Comparison of ENCODE assay signal across 12 cellular contexts in genomic region chr3:30518201-30518864, GRCh38.
A peak's percentile ranks its signal among the peaks of the same experiment; 100 is the strongest.
DNase-seq lines count a peak whose midpoint lies in the region; ATAC-seq, FAIRE-seq and TF ChIP-seq lines count a peak whose summit lies in the region.
"Had no signal": no experiment of that assay in that cellular context is flagged by ENCODE, and none has a peak within 500 bp of the region (broad histone marks: within the 10 kb centered on the region; RNA-seq: fewer than 3 reads in every experiment).

No MANE protein-coding gene starts in this region.

- TF ChIP-seq POLR2A in endothelial cell of umbilical vein (IDR thresholded peaks at IDR 0.05; ENCODE audit: low read depth, low read length) = peak; percentile 81
- no peak for TF ChIP-seq POLR2A in uterus (IDR thresholded peaks at IDR 0.05)

- H3K9me3 ChIP-seq in endothelial cell of umbilical vein (replicated peaks; ENCODE audit: control insufficient read depth, insufficient read depth, low read length) (no peaks in the 10 kb centered on the region), mucosa of descending colon (no peaks in the 10 kb centered on the region), uterus (no peaks in the 10 kb centered on the region)
- H3K9me3 ChIP-seq: BE2C had no signal

- POLR2A ChIA-PET in activated CD8-positive, alpha-beta T cell treated with anti-CD3 and anti-CD28 coated beads, Interleukin-2, amount 10 ng/mL, durations not matched to agents 7 days and 5 days (lab: Charles Lee) = no interaction called here
- POLR2A ChIA-PET in activated CD8-positive, alpha-beta T cell treated with anti-CD3 and anti-CD28 coated beads for 36 hours (lab: Charles Lee) = no interaction called here
- POLR2A ChIA-PET in endothelial cell of umbilical vein (lab: Charles Lee) = interaction anchor here (0.6 to 1.8 kb wide), 5 partner anchors 22 to 141 kb away, joined by 3 to 13 read pairs (median 5); partner anchors contain the start of gene TGFBR2

- ATAC-seq in activated CD8-positive, alpha-beta T cell treated with anti-CD3 and anti-CD28 coated beads, Interleukin-2, amount 10 ng/mL, durations not matched to agents 7 days and 5 days = peak; percentile 42
- no peak for ATAC-seq in activated CD8-positive, alpha-beta T cell treated with anti-CD3 and anti-CD28 coated beads for 36 hours
- ATAC-seq in mucosa of descending colon = peak; percentile 91
- no peak for ATAC-seq in GM19035 (IDR thresholded peaks at IDR 0.05; ENCODE audit: unreplicated experiment)
- ATAC-seq: stimulated activated naive CD8-positive, alpha-beta T cell treated with anti-CD3 and anti-CD28 coated beads, Interleukin-15, Interleukin-2, amounts not matched to agents 100 U/mL and 50 U/mL, for 24 hours had no signal

- CTCF ChIA-PET in activated CD8-positive, alpha-beta T cell treated with anti-CD3 and anti-CD28 coated beads, Interleukin-2, amount 10 ng/mL, durations not matched to agents 7 days and 5 days (lab: Charles Lee) = interaction anchor here (0.7 kb wide), 1 partner anchor 33 kb away, joined by 3 read pairs; no protein-coding TSS in a partner anchor
- CTCF ChIA-PET in activated CD8-positive, alpha-beta T cell treated with anti-CD3 and anti-CD28 coated beads for 36 hours (lab: Charles Lee) = no interaction called here
- CTCF ChIA-PET in endothelial cell of umbilical vein (lab: Charles Lee) = interaction anchor here (0.6 to 3.5 kb wide), 29 partner anchors 10 to 476 kb away, joined by 3 to 24 read pairs (median 5); partner anchors contain the start of gene TGFBR2

- no peak overlapping the region for H3K4me3 Mint-ChIP-seq in activated CD8-positive, alpha-beta T cell treated with anti-CD3 and anti-CD28 coated beads, Interleukin-2, amount 10 ng/mL, durations not matched to agents 7 days and 5 days
- no peak overlapping the region for H3K4me3 Mint-ChIP-seq in activated CD8-positive, alpha-beta T cell treated with anti-CD3 and anti-CD28 coated beads for 36 hours
- H3K4me3 Mint-ChIP-seq: activated T-helper 1 cell treated with anti-CD3 and anti-CD28 coated beads, Interleukin-12 subunit alpha, Interleukin-12 subunit beta, Interleukin-2, Interleukin-4 antibody, amounts not matched to agents 30 ng/mL and 10 ng/mL and 1 ng/mL, durations not matched to agents 14 hours and 24 hours and 36 hours; IgD-negative memory B cell had no signal

- peak overlapping the region; percentile 93 for H3K27ac ChIP-seq in endothelial cell of umbilical vein (ENCODE audit: insufficient read depth, low read depth, low read length)
- H3K27ac ChIP-seq in uterus = peak overlapping the region; percentile 66 to 78

- no peak for TF ChIP-seq CTCF in activated CD8-positive, alpha-beta T cell treated with anti-CD3 and anti-CD28 coated beads for 36 hours (IDR thresholded peaks at IDR 0.05)
- TF ChIP-seq CTCF in endothelial cell of umbilical vein (IDR thresholded peaks at IDR 0.05; ENCODE audit: extremely low read depth in 1 of 2, insufficient read depth in 1 of 2, low read depth in 1 of 2, low read length in 2 of 2) = peak; percentile 17 to 37
- TF ChIP-seq CTCF in mucosa of descending colon (IDR thresholded peaks at IDR 0.05) = no peak
- peak in 1 of 4 experiments; percentile 39 for TF ChIP-seq CTCF in uterus (IDR thresholded peaks at IDR 0.05)

- H3K4me2 ChIP-seq in endothelial cell of umbilical vein (ENCODE audit: insufficient read depth, low read length) = peak overlapping the region; percentile 64

- no peaks in the 10 kb centered on the region for H3K36me3 ChIP-seq in endothelial cell of umbilical vein (ENCODE audit: control insufficient read depth in 2 of 2, extremely low read depth in 1 of 2, insufficient read depth in 2 of 2, low read length in 2 of 2)
- no peaks in the 10 kb centered on the region for H3K36me3 ChIP-seq in mucosa of descending colon (ENCODE audit: low read depth)
- H3K36me3 ChIP-seq in uterus = no peaks in the 10 kb centered on the region
- H3K36me3 ChIP-seq: BE2C had no signal

- no peak overlapping the region for H3K27ac Mint-ChIP-seq in activated CD8-positive, alpha-beta T cell treated with anti-CD3 and anti-CD28 coated beads, Interleukin-2, amount 10 ng/mL, durations not matched to agents 7 days and 5 days
- no peak overlapping the region for H3K27ac Mint-ChIP-seq in activated CD8-positive, alpha-beta T cell treated with anti-CD3 and anti-CD28 coated beads for 36 hours
- H3K27ac Mint-ChIP-seq: activated T-helper 1 cell treated with anti-CD3 and anti-CD28 coated beads, Interleukin-12 subunit alpha, Interleukin-12 subunit beta, Interleukin-2, Interleukin-4 antibody, amounts not matched to agents 30 ng/mL and 10 ng/mL and 1 ng/mL, durations not matched to agents 14 hours and 24 hours and 36 hours had no signal

- no peaks in the 10 kb centered on the region for H3K79me2 ChIP-seq in endothelial cell of umbilical vein (ENCODE audit: control insufficient read depth, insufficient read depth, low read length)

- intact Hi-C loops in activated CD8-positive, alpha-beta T cell treated with anti-CD3 and anti-CD28 coated beads for 36 hours (cut with micrococcal nuclease) = no loop called here
- intact Hi-C loops in endothelial cell of umbilical vein (cut with micrococcal nuclease) (loop anchor here (1.0 to 10.0 kb wide), 15 partner anchors 21 to 476 kb away; partner anchors contain the start of gene TGFBR2), mucosa of descending colon (cut with DNase I, micrococcal nuclease) (loop anchor here in 1 of 2 donors (10.0 kb wide), 1 partner anchor 176 kb away; no protein-coding TSS in a partner anchor), uterus (cut with DNase I; ENCODE audit: low total_unique reads) (no loop called here)

- no peaks in the 10 kb centered on the region for H3K9me1 ChIP-seq in endothelial cell of umbilical vein (replicated peaks; ENCODE audit: control insufficient read depth, extremely low read depth, insufficient read depth, low read length)

- H3K4me1 Mint-ChIP-seq in activated CD8-positive, alpha-beta T cell treated with anti-CD3 and anti-CD28 coated beads, Interleukin-2, amount 10 ng/mL, durations not matched to agents 7 days and 5 days (ENCODE audit: low read depth) = peaks cover 16% of the 10 kb centered on the region
- H3K4me1 Mint-ChIP-seq in activated CD8-positive, alpha-beta T cell treated with anti-CD3 and anti-CD28 coated beads for 36 hours (ENCODE audit: low read depth) = peaks cover 6% of the 10 kb centered on the region
- H3K4me1 Mint-ChIP-seq: IgD-negative memory B cell had no signal

- peak overlapping the region; percentile 70 for H3K9ac ChIP-seq in endothelial cell of umbilical vein (replicated peaks; ENCODE audit: extremely low read depth, insufficient read depth, low read length)

- H3K27me3 Mint-ChIP-seq in activated CD8-positive, alpha-beta T cell treated with anti-CD3 and anti-CD28 coated beads, Interleukin-2, amount 10 ng/mL, durations not matched to agents 7 days and 5 days (ENCODE audit: low read depth) = no peaks in the 10 kb centered on the region
- H3K27me3 Mint-ChIP-seq in activated CD8-positive, alpha-beta T cell treated with anti-CD3 and anti-CD28 coated beads for 36 hours = no peaks in the 10 kb centered on the region
- H3K27me3 Mint-ChIP-seq: IgD-negative memory B cell had no signal

- peak; percentile 24 for DNase-seq in activated CD8-positive, alpha-beta T cell treated with anti-CD3 and anti-CD28 coated beads, Interleukin-2, amount 10 ng/mL, durations not matched to agents 7 days and 5 days
- DNase-seq in activated CD8-positive, alpha-beta T cell treated with anti-CD3 and anti-CD28 coated beads for 36 hours = no peak
- DNase-seq in endothelial cell of umbilical vein (ENCODE audit: low read depth, low spot score) (peak; percentile 99), mucosa of descending colon (peak in 1 of 3 donors; percentile 31), uterus (peak; percentile 39 to 75), SKM-1 (lab: John Stamatoyannopoulos, UW; ENCODE audit: unreplicated experiment) (no peak), T-helper 9 cell (no peak)
- DNase-seq: BE2C; stimulated activated naive CD8-positive, alpha-beta T cell treated with anti-CD3 and anti-CD28 coated beads, Interleukin-15, Interleukin-2, amounts not matched to agents 100 U/mL and 50 U/mL, for 24 hours had no signal

- BruUV-seq in endothelial cell of umbilical vein (replicated peaks; lab: Mats Ljungman, UMichigan) = no TSS peak

- H3K27me3 ChIP-seq in endothelial cell of umbilical vein (ENCODE audit: control insufficient read depth in 2 of 2, insufficient read depth in 2 of 2, low read length in 2 of 2) (no peaks in the 10 kb centered on the region), uterus (no peaks in the 10 kb centered on the region)
- H3K27me3 ChIP-seq: BE2C had no signal

- dilution Hi-C loops in endothelial cell of umbilical vein (cut with MboI; ENCODE audit: extremely low pct_ligation_motif_present, low sequenced_read_pairs) = no loop called here

- H3K36me3 Mint-ChIP-seq in activated CD8-positive, alpha-beta T cell treated with anti-CD3 and anti-CD28 coated beads, Interleukin-2, amount 10 ng/mL, durations not matched to agents 7 days and 5 days (ENCODE audit: low read depth) = peaks cover 3% of the 10 kb centered on the region
- H3K36me3 Mint-ChIP-seq in activated CD8-positive, alpha-beta T cell treated with anti-CD3 and anti-CD28 coated beads for 36 hours (ENCODE audit: low read depth) = no peaks in the 10 kb centered on the region
- H3K36me3 Mint-ChIP-seq: IgD-negative memory B cell had no signal

- H3K4me3 ChIP-seq in endothelial cell of umbilical vein (replicated peaks in 1 of 3; ENCODE audit: insufficient read depth in 1 of 3, low read depth in 1 of 3, low read length in 3 of 3) (no peak overlapping the region), mucosa of descending colon (no peak overlapping the region), uterus (no peak overlapping the region)

- H3K4me1 ChIP-seq in endothelial cell of umbilical vein (ENCODE audit: control insufficient read depth, extremely low read depth, insufficient read depth, low read length) (peaks cover 66% of the 10 kb centered on the region), mucosa of descending colon (ENCODE audit: low read depth) (no peaks in the 10 kb centered on the region), uterus (no peaks in the 10 kb centered on the region)
- H3K4me1 ChIP-seq: BE2C had no signal

- H4K20me1 ChIP-seq in endothelial cell of umbilical vein (replicated peaks; ENCODE audit: control insufficient read depth, extremely low read depth, insufficient read depth, low read length) = no peaks in the 10 kb centered on the region

- peak; percentile 74 for FAIRE-seq in endothelial cell of umbilical vein (lab: Jason Lieb, UNC)

- H3K9me3 Mint-ChIP-seq in activated CD8-positive, alpha-beta T cell treated with anti-CD3 and anti-CD28 coated beads, Interleukin-2, amount 10 ng/mL, durations not matched to agents 7 days and 5 days (ENCODE audit: insufficient read depth) = no peaks in the 10 kb centered on the region
- H3K9me3 Mint-ChIP-seq in activated CD8-positive, alpha-beta T cell treated with anti-CD3 and anti-CD28 coated beads for 36 hours = no peaks in the 10 kb centered on the region

- no peak overlapping the region for H2AFZ ChIP-seq in endothelial cell of umbilical vein (ENCODE audit: low read depth, low read length)

TF ChIP-seq in endothelial cell of umbilical vein, 7 proteins besides CTCF, POLR2A, EP300 and RAD21 (continues in another document):
- TF ChIP-seq EZH2 (IDR thresholded peaks at IDR 0.05; ENCODE audit: borderline replicate concordance, low read depth, low read length, severe bottlenecking) = no peak

Comparison
In these comparisons a context has a peak if more than half of its experiments do, and no peak if none do; other contexts are left out.
1. ATAC-seq: peak in activated CD8-positive, alpha-beta T cell treated with anti-CD3 and anti-CD28 coated beads, Interleukin-2, amount 10 ng/mL, durations not matched to agents 7 days and 5 days (single experiment) and mucosa of descending colon (single experiment); none in activated CD8-positive, alpha-beta T cell treated with anti-CD3 and anti-CD28 coated beads for 36 hours (single experiment) and GM19035 (single experiment).
2. DNase-seq: peak in activated CD8-positive, alpha-beta T cell treated with anti-CD3 and anti-CD28 coated beads, Interleukin-2, amount 10 ng/mL, durations not matched to agents 7 days and 5 days (single experiment), endothelial cell of umbilical vein (single experiment) and uterus (2 of 2); none in activated CD8-positive, alpha-beta T cell treated with anti-CD3 and anti-CD28 coated beads for 36 hours (single experiment), SKM-1 (single experiment) and T-helper 9 cell (single experiment).
3. CTCF ChIP-seq: peak in endothelial cell of umbilical vein (2 of 2); none in activated CD8-positive, alpha-beta T cell treated with anti-CD3 and anti-CD28 coated beads for 36 hours (single experiment) and mucosa of descending colon (single experiment).